Comparison of ENCODE assay signal across 22 cellular contexts in genomic region chr9:133638076-133638475, GRCh38. TPM values are rescaled to one million over a fixed set of nuclear protein-coding genes. Genes with fewer than 3 reads are reported as not detected.
DNase-seq lines count a peak whose midpoint lies in the region; ATAC-seq and TF ChIP-seq lines count a peak whose summit lies in the region.
"Had no signal": no experiment of that assay in that cellular context is flagged by ENCODE, and none has a peak within 500 bp of the region (broad histone marks: within the 10 kb centered on the region; RNA-seq: fewer than 3 reads in every experiment).

No MANE protein-coding gene starts in this region.

- H3K4me3 Mint-ChIP-seq in nephron, result no peak overlapping the region
- H3K4me3 Mint-ChIP-seq: CD4-positive, alpha-beta T cell had no signal

- H3K9me3 ChIP-seq in left lung, result no peaks in the 10 kb centered on the region

- H3K36me3 Mint-ChIP-seq in nephron (ENCODE audit: low read depth), result no peaks in the 10 kb centered on the region
- H3K36me3 Mint-ChIP-seq: IgD-negative memory B cell had no signal

- H3K9me3 Mint-ChIP-seq in nephron, result no peaks in the 10 kb centered on the region
- H3K9me3 Mint-ChIP-seq: CD4-positive, alpha-beta T cell; IgD-negative memory B cell had no signal

- H3K4me3 ChIP-seq in choroid plexus epithelial cell (ENCODE audit: low read depth, low read length) (no peak overlapping the region), left lung (no peak overlapping the region)

- no peaks in the 10 kb centered on the region for H3K4me1 ChIP-seq in left lung

- no peaks in the 10 kb centered on the region for H3K36me3 ChIP-seq in left lung

- H3K4me1 Mint-ChIP-seq in nephron, result peaks cover 46% of the 10 kb centered on the region

- intact Hi-C loops in left lung (cut with DNase I), result no loop called here

- H3K27ac Mint-ChIP-seq in nephron, result peak overlapping the region; percentile 17 to 74 (median 44)
- H3K27ac Mint-ChIP-seq: CD4-positive, alpha-beta T cell; IgD-negative memory B cell had no signal

- H3K27ac ChIP-seq in left lung, result no peak overlapping the region
- H3K27ac ChIP-seq: 22Rv1, HL-60 had no signal

- H3K27me3 Mint-ChIP-seq in nephron (ENCODE audit: low read depth), result peaks cover 50% of the 10 kb centered on the region
- H3K27me3 Mint-ChIP-seq: CD4-positive, alpha-beta T cell had no signal

- TF ChIP-seq CTCF in choroid plexus epithelial cell (conservative IDR thresholded peaks at IDR 0.05; ENCODE audit: low read depth, low read length) (no peak), nephron (IDR thresholded peaks at IDR 0.05; ENCODE audit: unreplicated experiment in 3 of 3) (no peak), left lung (IDR thresholded peaks at IDR 0.05) (no peak)

- no peak for ATAC-seq in left lung
- ATAC-seq: HCT116, SK-N-SH treated with all-trans-retinoic acid at 6 μM for 48 hours had no signal

- peaks cover 0 to 13% of the 10 kb centered on the region in 2 donors for H3K27me3 ChIP-seq in left lung

- peak; percentile 17 for DNase-seq in NCI-H2171 treated with DMSO at 0.1 percent for 48 hours (lab: John Stamatoyannopoulos, UW)
- no peak for DNase-seq in NCI-H2171 (lab: John Stamatoyannopoulos, UW)
- DNase-seq in choroid plexus epithelial cell (ENCODE audit: low read depth), result peak; percentile 2
- no peak for DNase-seq in occipital lobe (lab: John Stamatoyannopoulos, UW)
- no peak for DNase-seq in left lung
- DNase-seq in activated CD4-positive, alpha-beta T cell treated with anti-CD3 and anti-CD28 coated beads, Interleukin-2, amount 50 U/mL, for 4 hours, result no peak
- DNase-seq: ACHN; CD4-positive, alpha-beta T cell; GOT3; NCI-H1048; NCI-H1417 treated with DMSO at 0.1 percent for 48 hours; NCI-H187; NCI-H2081 treated with DMSO at 0.1 percent for 48 hours; NCI-H774 had no signal

RNA-seq across cellular contexts. Expression of gene DBH, which starts 1.9 kb away (rescaled TPM):
- total RNA-seq in occipital lobe (not detected), left lung (under 1 TPM; 0.08 to 0.23 TPM)
- total RNA-seq: Daoy, G401 had no signal

RNA-seq across cellular contexts. Expression of gene FAM163B, which starts 28.9 kb away (rescaled TPM):
- total RNA-seq in occipital lobe (16.5 TPM), left lung (under 1 TPM in 1 of 2 donors, not detected in 1; 0.23 TPM)
- total RNA-seq: CD4-positive, alpha-beta T cell; Daoy; G401 had no signal

Comparison
In these comparisons a context has a peak if more than half of its experiments do, and no peak if none do; other contexts are left out.
1. DNase-seq: peak in NCI-H2171 treated with DMSO at 0.1 percent for 48 hours (single experiment) and choroid plexus epithelial cell (single experiment); none in NCI-H2171 (single experiment), occipital lobe (single experiment), left lung (0 of 2) and activated CD4-positive, alpha-beta T cell treated with anti-CD3 and anti-CD28 coated beads, Interleukin-2, amount 50 U/mL, for 4 hours (0 of 2).
2. RNA of gene FAM163B, which starts 28.9 kb away (total RNA-seq): 16.5 TPM in occipital lobe (single experiment); 0.23 TPM in left lung; every median in the first group is over 10 times any median in the second.